Comparison of ENCODE assay signal across 28 cellular contexts in the genomic region with DNA sequence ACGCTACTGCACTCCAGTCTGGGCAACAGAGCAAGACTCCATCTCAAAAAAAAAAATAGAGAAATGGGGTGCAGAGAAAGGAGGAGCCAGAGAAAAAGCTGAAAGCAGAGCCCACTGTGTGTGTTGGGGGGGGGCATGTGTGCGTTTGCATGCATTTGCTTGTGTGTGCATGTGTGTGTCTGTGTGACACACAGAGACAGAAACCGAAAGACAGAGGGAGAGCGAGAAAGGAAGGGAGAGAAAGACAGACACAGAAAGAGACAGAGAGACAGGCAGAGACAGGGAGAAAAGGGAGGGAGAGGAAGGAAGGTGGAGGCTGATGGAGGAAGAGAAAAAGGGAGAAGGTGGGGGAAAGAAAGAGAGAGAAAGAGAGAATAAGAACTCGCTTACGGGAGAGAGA. TPM values are rescaled to one million over a fixed set of nuclear protein-coding genes. Genes with fewer than 3 reads are reported as not detected.
A peak's percentile ranks its signal among the peaks of the same experiment; 100 is the strongest.
DNase-seq lines count a peak whose midpoint lies in the region; ATAC-seq, FAIRE-seq and TF ChIP-seq lines count a peak whose summit lies in the region.
"Had no signal": no experiment of that assay in that cellular context is flagged by ENCODE, and none has a peak within 500 bp of the region (broad histone marks: within the 10 kb centered on the region; RNA-seq: fewer than 3 reads in every experiment).

No MANE protein-coding gene starts in this region.

- TF ChIP-seq POLR2A in GM12878 (IDR thresholded peaks at IDR 0.05; ENCODE audit: low read depth, low read length): no peak

- ATAC-seq in GM12878 (no peak), GM18870 (IDR thresholded peaks at IDR 0.05; ENCODE audit: unreplicated experiment) (no peak)
- ATAC-seq in activated CD8-positive, alpha-beta memory T cell treated with anti-CD3 and anti-CD28 coated beads, Interleukin-2, amount 10 ng/mL, durations not matched to agents 7 days and 5 days: no peak
- ATAC-seq: left lobe of liver; naive thymus-derived CD4-positive, alpha-beta T cell had no signal

- H3K4me3 ChIP-seq in DOHH2 (ENCODE audit: low read length) (peak overlapping the region; percentile 59), GM12878 (no peak overlapping the region), subcutaneous abdominal adipose tissue (ENCODE audit: low read depth in 1 of 5, low read length in 5 of 5) (peak overlapping the region in 3 of 5 donors; percentile 0 to 42 (median 3))
- H3K4me3 ChIP-seq: uterus had no signal

- H3K9ac ChIP-seq in GM12878 (ENCODE audit: control insufficient read depth, insufficient read depth, low read length): no peak overlapping the region; the same call in 1 of the 2 replicates
- H3K9ac ChIP-seq in subcutaneous abdominal adipose tissue (ENCODE audit: low read length in 5 of 5): no peak overlapping the region
- H3K9ac ChIP-seq: KMS-11 had no signal

- no peaks in the 10 kb centered on the region for H3K36me3 Mint-ChIP-seq in activated CD8-positive, alpha-beta memory T cell treated with anti-CD3 and anti-CD28 coated beads, Interleukin-2, amount 10 ng/mL, durations not matched to agents 7 days and 5 days
- H3K36me3 Mint-ChIP-seq: activated naive CD4-positive, alpha-beta T cell treated with anti-CD3 and anti-CD28 coated beads, Interleukin-2, amount 50 U/mL, for 24 hours; naive thymus-derived CD4-positive, alpha-beta T cell had no signal

- peaks cover 59% of the 10 kb centered on the region for H3K4me1 Mint-ChIP-seq in activated CD8-positive, alpha-beta memory T cell treated with anti-CD3 and anti-CD28 coated beads, Interleukin-2, amount 10 ng/mL, durations not matched to agents 7 days and 5 days

- no peak for TF ChIP-seq EP300 in GM12878 (IDR thresholded peaks at IDR 0.05; ENCODE audit: borderline replicate concordance in 1 of 2, control insufficient read depth in 1 of 2, low read depth in 2 of 2, low read length in 2 of 2)

- DNase-seq in GM18507 (ENCODE audit: extremely low spot score, insufficient read length, low read depth) (no peak), GM12878 (ENCODE audit: low read depth, low spot score) (no peak), GM03348 (ENCODE audit: low spot score) (no peak)
- DNase-seq in activated CD8-positive, alpha-beta memory T cell treated with anti-CD3 and anti-CD28 coated beads, Interleukin-2, amount 10 ng/mL, durations not matched to agents 7 days and 5 days: no peak
- DNase-seq: activated CD4-positive, alpha-beta T cell treated with anti-CD3 and anti-CD28 coated beads, Interleukin-2, amount 50 U/mL, for 1 hour; activated CD8-positive, alpha-beta memory T cell treated with anti-CD3 and anti-CD28 coated beads, Interleukin-2, amount 50 U/mL, for 48 hours; CD4-positive, alpha-beta T cell; effector memory CD4-positive, alpha-beta T cell; HCEC 1CT; naive thymus-derived CD4-positive, alpha-beta T cell; NCI-H146; NCI-H2107; NCI-H446 treated with DMSO at 0.1 percent for 48 hours; occipital lobe; OCI-M1; uterus had no signal

- H3K4me2 ChIP-seq in DOHH2 (ENCODE audit: low read length) (peak overlapping the region; percentile 83), GM12878 (ENCODE audit: control insufficient read depth, insufficient read depth) (peak overlapping the region; percentile 99)

- no peak for TF ChIP-seq RAD21 in GM12878 (IDR thresholded peaks at IDR 0.05; ENCODE audit: insufficient read depth, low read depth, low read length)

- FAIRE-seq in GM18507 (lab: Jason Lieb, UNC) (peak; percentile 67), GM12878 (lab: Jason Lieb, UNC) (no peak)
- FAIRE-seq: bronchial epithelial cell, colon, D721Med had no signal

- in situ Hi-C loops in GM12878 (cut with MboI): no loop called here

- H3K27ac Mint-ChIP-seq in activated CD8-positive, alpha-beta memory T cell treated with anti-CD3 and anti-CD28 coated beads, Interleukin-2, amount 10 ng/mL, durations not matched to agents 7 days and 5 days: no peak overlapping the region
- H3K27ac Mint-ChIP-seq: activated naive CD4-positive, alpha-beta T cell treated with anti-CD3 and anti-CD28 coated beads, Interleukin-2, amount 50 U/mL, for 24 hours; activated T-helper 2 cell treated with anti-CD3 and anti-CD28 coated beads, Interferon-gamma antibody, Interleukin-2, Interleukin-4, amounts not matched to agents 10 μg/mL and 5 μg/mL and 100 μg/mL, durations not matched to agents 14 hours and 24 hours and 36 hours; CD4-positive, alpha-beta T cell had no signal

- WGBS in GM12878 (ENCODE audit: insufficient coverage, insufficient replicate concordance, low lambda C conversion rate, missing lambda C conversion rate): 31% methylated on average over 6 of the region's 6 CpGs

- H3K79me2 ChIP-seq in DOHH2 (ENCODE audit: control insufficient read depth, low read length) (no peaks in the 10 kb centered on the region), GM12878 (ENCODE audit: control insufficient read depth, insufficient read depth, low read length) (no peaks in the 10 kb centered on the region)

- H3K9me3 ChIP-seq in DOHH2 (ENCODE audit: control insufficient read depth, insufficient read depth, low read length): no peaks in the 10 kb centered on the region
- H3K9me3 ChIP-seq in GM12878 (replicated peaks; ENCODE audit: control insufficient read depth, insufficient read depth, low read length): no peaks in the 10 kb centered on the region
- no peaks in the 10 kb centered on the region for H3K9me3 ChIP-seq in subcutaneous abdominal adipose tissue (ENCODE audit: control insufficient read depth in 5 of 5, low read length in 5 of 5)
- H3K9me3 ChIP-seq: uterus had no signal

- H3K9me3 Mint-ChIP-seq in activated CD8-positive, alpha-beta memory T cell treated with anti-CD3 and anti-CD28 coated beads, Interleukin-2, amount 10 ng/mL, durations not matched to agents 7 days and 5 days (ENCODE audit: low read depth): no peaks in the 10 kb centered on the region
- H3K9me3 Mint-ChIP-seq: activated naive CD4-positive, alpha-beta T cell treated with anti-CD3 and anti-CD28 coated beads, Interleukin-2, amount 50 U/mL, for 24 hours; activated T-helper 2 cell treated with anti-CD3 and anti-CD28 coated beads, Interferon-gamma antibody, Interleukin-2, Interleukin-4, amounts not matched to agents 10 μg/mL and 5 μg/mL and 100 μg/mL, durations not matched to agents 14 hours and 24 hours and 36 hours; CD4-positive, alpha-beta T cell had no signal

- RAD21 ChIA-PET in GM12878 (lab: Charles Lee; ENCODE audit: unreplicated experiment): interaction anchor here (0.7 to 5.4 kb wide), 5 partner anchors 10 to 202 kb away, joined by 3 to 51 read pairs (median 9); a partner anchor contains a TSS

- POLR2A ChIA-PET in GM12878 (lab: Charles Lee): interaction anchor here (0.6 to 3.9 kb wide), 7 partner anchors 10 to 810 kb away, joined by 3 to 32 read pairs (median 5); a partner anchor contains a TSS

- peak overlapping the region; percentile 70 for H2AFZ ChIP-seq in GM12878 (ENCODE audit: control insufficient read depth, low read depth, low read length)

- no peak overlapping the region for H3K4me3 Mint-ChIP-seq in activated CD8-positive, alpha-beta memory T cell treated with anti-CD3 and anti-CD28 coated beads, Interleukin-2, amount 10 ng/mL, durations not matched to agents 7 days and 5 days
- H3K4me3 Mint-ChIP-seq: activated naive CD4-positive, alpha-beta T cell treated with anti-CD3 and anti-CD28 coated beads, Interleukin-2, amount 50 U/mL, for 24 hours; CD4-positive, alpha-beta T cell; naive thymus-derived CD4-positive, alpha-beta T cell had no signal

- intact Hi-C loops in GM12878 (cut with micrococcal nuclease; ENCODE audit: unreplicated experiment): no loop called here

- no peaks in the 10 kb centered on the region for H3K27me3 ChIP-seq in DOHH2 (ENCODE audit: control insufficient read depth, low read length)
- H3K27me3 ChIP-seq in GM12878 (replicated peaks in 1 of 2; ENCODE audit: control insufficient read depth in 2 of 2, insufficient read depth in 2 of 2, low read length in 1 of 2): no peaks in the 10 kb centered on the region
- peaks cover 0 to 3% (median 0%) of the 10 kb centered on the region in 5 donors for H3K27me3 ChIP-seq in subcutaneous abdominal adipose tissue (ENCODE audit: control insufficient read depth in 5 of 5, insufficient read depth in 4 of 5, low read length in 5 of 5)
- H3K27me3 ChIP-seq: uterus had no signal

- H3F3A ChIP-seq in DOHH2 (ENCODE audit: control insufficient read depth, insufficient read depth): peaks cover 8% of the 10 kb centered on the region; the same call in 1 of the 2 replicates

- TF ChIP-seq CTCF in DOHH2 (IDR thresholded peaks at IDR 0.05; ENCODE audit: low read depth, low read length, poor library complexity, severe bottlenecking): no peak
- TF ChIP-seq CTCF in GM12878 (IDR thresholded peaks at IDR 0.05 in 2 of 3, conservative IDR thresholded peaks at IDR 0.05 in 1 of 3; ENCODE audit: control insufficient read depth in 2 of 3, extremely low read depth in 1 of 3, insufficient read depth in 1 of 3, low read depth in 3 of 3, low read length in 3 of 3): no peak

- H3K27ac ChIP-seq in DOHH2 (ENCODE audit: low read depth, low read length): 0 out of 2 replicates have a peak overlapping the region, but pooled peaks have one; percentile 84
- peak overlapping the region; percentile 31; the same call in 1 of the 2 replicates for H3K27ac ChIP-seq in GM12878 (ENCODE audit: control insufficient read depth, insufficient read depth)
- H3K27ac ChIP-seq in subcutaneous abdominal adipose tissue (ENCODE audit: low read depth, low read length): no peak overlapping the region
- H3K27ac ChIP-seq: KMS-11, uterus had no signal

- BruUV-seq in GM12878 (replicated peaks; lab: Mats Ljungman, UMichigan): no TSS peak

- H3K9me2 ChIP-seq in DOHH2 (replicated peaks; ENCODE audit: control insufficient read depth, low read length): no peaks in the 10 kb centered on the region

- SMC1A ChIA-PET in GM12878 (lab: Charles Lee; ENCODE audit: uncharacterized antibody, unreplicated experiment): interaction anchor here (0.8 to 9.7 kb wide), 6 partner anchors 11 to 129 kb away, joined by 3 to 95 read pairs (median 20); a partner anchor contains a TSS

- CTCF ChIA-PET in GM12878 (lab: Yijun Ruan, JAX): interaction anchor here (0.7 to 3.0 kb wide), 5 partner anchors 10 to 131 kb away, joined by 3 to 11 read pairs (median 6); a partner anchor contains a TSS
- CTCF ChIA-PET in activated CD8-positive, alpha-beta memory T cell treated with anti-CD3 and anti-CD28 coated beads, Interleukin-2, amount 10 ng/mL, durations not matched to agents 7 days and 5 days (lab: Charles Lee): interaction anchor here (0.9 kb wide), 1 partner anchor 10 kb away, joined by 3 read pairs; no protein-coding TSS in a partner anchor

- H3K4me1 ChIP-seq in DOHH2 (ENCODE audit: control insufficient read depth, low read length) (peaks cover 83% of the 10 kb centered on the region), GM12878 (ENCODE audit: control insufficient read depth, insufficient read depth, low read length) (peaks cover 64% of the 10 kb centered on the region), subcutaneous abdominal adipose tissue (ENCODE audit: control insufficient read depth in 5 of 5, insufficient read depth in 5 of 5, low read length in 5 of 5) (peaks cover 14 to 70% (median 40%) of the 10 kb centered on the region in 5 donors)
- H3K4me1 ChIP-seq: uterus had no signal

- H4K20me1 ChIP-seq in DOHH2 (ENCODE audit: control insufficient read depth, insufficient read depth, low read depth, low read length) (no peaks in the 10 kb centered on the region), GM12878 (ENCODE audit: control insufficient read depth, insufficient read depth) (no peaks in the 10 kb centered on the region)

- H3K36me3 ChIP-seq in DOHH2 (ENCODE audit: control insufficient read depth, low read length) (no peaks in the 10 kb centered on the region), GM12878 (ENCODE audit: control insufficient read depth in 2 of 2, insufficient read depth in 2 of 2, low read length in 1 of 2) (no peaks in the 10 kb centered on the region), subcutaneous abdominal adipose tissue (ENCODE audit: control insufficient read depth in 5 of 5, insufficient read depth in 5 of 5, low read length in 5 of 5) (no peaks in the 10 kb centered on the region)
- H3K36me3 ChIP-seq: uterus had no signal

- H3K27me3 Mint-ChIP-seq in activated CD8-positive, alpha-beta memory T cell treated with anti-CD3 and anti-CD28 coated beads, Interleukin-2, amount 10 ng/mL, durations not matched to agents 7 days and 5 days: peaks cover 13% of the 10 kb centered on the region

RNA-seq across cellular contexts. Expression of a gene that starts 9.8 kb away (rescaled TPM):
- total RNA-seq in GM12878 (2013; cell fraction: nucleolus; rRNA removed): 733 and 778 TPM in 2 replicates
- total RNA-seq in GM12878 (2014; rRNA removed) (49.6 and 51.4 TPM in 2 replicates), GM12878 (2014; rRNA removed; fragmentation: Illumina TruSeq; extraction: Trizol) (31.0 and 37.4 TPM in 2 replicates), GM12878 (2021) (84.6 and 95.8 TPM in 2 replicates)
- polyA plus RNA-seq in GM12878 (2011; ENCODE audit: low read depth): 32.4 TPM
- polyA plus RNA-seq in GM12878 (2011; rRNA removed) (139 and 145 TPM in 2 replicates), GM12878 (2014; fragmentation: Illumina TruSeq; extraction: Trizol) (35.7 and 51.1 TPM in 2 replicates), GM12878 (2014; fragmentation: Nextera tagmentation; extraction: Ambion mirVana) (10 to 100 TPM; 11.5 to 12.5 TPM), GM12878 (2014; rRNA removed) (74.5 and 82.5 TPM in 2 replicates), GM12878 (2016; fragmentation: Nextera tagmentation; extraction: Ambion mirVana) (10 to 100 TPM; 45.3 to 48.2 TPM)
- polyA plus RNA-seq in GM12878 (2011; cell fraction: cytosol; rRNA removed): 85.3 and 89.0 TPM in 2 replicates
- 371 and 391 TPM in 2 replicates for polyA plus RNA-seq in GM12878 (2011; cell fraction: nucleus; rRNA removed)
- 50.3 and 56.0 TPM in 2 replicates for polyA plus RNA-seq in GM12878 (2012)
- polyA minus RNA-seq in GM12878 (2011; rRNA and poly(A)+ RNA removed): 158 and 163 TPM in 2 replicates
- polyA minus RNA-seq in GM12878 (2011; cell fraction: cytosol; rRNA and poly(A)+ RNA removed): 30.1 and 45.4 TPM in 2 replicates
- polyA minus RNA-seq in GM12878 (2011; cell fraction: nucleus; rRNA and poly(A)+ RNA removed): 156 and 242 TPM in 2 replicates
- 100 to 1,000 TPM in 1 of 2 experiments, 10 to 100 TPM in 1; 68.7 to 103 TPM for total RNA-seq in activated CD8-positive, alpha-beta memory T cell treated with anti-CD3 and anti-CD28 coated beads, Interleukin-2, amount 10 ng/mL, durations not matched to agents 7 days and 5 days
- total RNA-seq: bronchial epithelial cell, epithelial cell of proximal tubule had no signal

RNA-seq across cellular contexts. Expression of a gene that starts 48.6 kb away (rescaled TPM):
- 10.6 and 11.7 TPM in 2 replicates for total RNA-seq in GM12878 (2013; cell fraction: nucleolus; rRNA removed)
- total RNA-seq in GM12878 (2014; rRNA removed) (1.1 and 1.9 TPM in 2 replicates), GM12878 (2014; rRNA removed; fragmentation: Illumina TruSeq; extraction: Trizol) (1.5 and 1.7 TPM in 2 replicates), GM12878 (2021) (1.6 and 1.7 TPM in 2 replicates)
- polyA plus RNA-seq in GM12878 (2011; ENCODE audit: low read depth): 3.2 TPM
- polyA plus RNA-seq in GM12878 (2011; rRNA removed) (2.6 and 2.8 TPM in 2 replicates), GM12878 (2014; fragmentation: Illumina TruSeq; extraction: Trizol) (1.9 and 2.8 TPM in 2 replicates), GM12878 (2014; fragmentation: Nextera tagmentation; extraction: Ambion mirVana) (1 to 10 TPM; 4.6 to 6.4 TPM), GM12878 (2014; rRNA removed) (1.4 and 1.8 TPM in 2 replicates), GM12878 (2016; fragmentation: Nextera tagmentation; extraction: Ambion mirVana) (1 to 10 TPM; 3.4 to 3.6 TPM)
- 1.2 and 1.6 TPM in 2 replicates for polyA plus RNA-seq in GM12878 (2011; cell fraction: cytosol; rRNA removed)
- polyA plus RNA-seq in GM12878 (2011; cell fraction: nucleus; rRNA removed): 1.2 and 1.8 TPM in 2 replicates
- polyA plus RNA-seq in GM12878 (2012): 6.8 and 7.4 TPM in 2 replicates
- polyA minus RNA-seq in GM12878 (2011; rRNA and poly(A)+ RNA removed): 0.88 and 1.5 TPM in 2 replicates
- polyA minus RNA-seq in GM12878 (2011; cell fraction: cytosol; rRNA and poly(A)+ RNA removed): 0.94 TPM in 1 of 2 replicates, not detected in the other
- 0.57 and 0.60 TPM in 2 replicates for polyA minus RNA-seq in GM12878 (2011; cell fraction: nucleus; rRNA and poly(A)+ RNA removed)
- total RNA-seq in activated CD8-positive, alpha-beta memory T cell treated with anti-CD3 and anti-CD28 coated beads, Interleukin-2, amount 10 ng/mL, durations not matched to agents 7 days and 5 days: not detected
- total RNA-seq: bronchial epithelial cell; CD4-positive, alpha-beta T cell; epithelial cell of proximal tubule; left lobe of liver; pulmonary artery endothelial cell had no signal
